Comparison of ENCODE assay signal across 8 cellular contexts in the genomic region with DNA sequence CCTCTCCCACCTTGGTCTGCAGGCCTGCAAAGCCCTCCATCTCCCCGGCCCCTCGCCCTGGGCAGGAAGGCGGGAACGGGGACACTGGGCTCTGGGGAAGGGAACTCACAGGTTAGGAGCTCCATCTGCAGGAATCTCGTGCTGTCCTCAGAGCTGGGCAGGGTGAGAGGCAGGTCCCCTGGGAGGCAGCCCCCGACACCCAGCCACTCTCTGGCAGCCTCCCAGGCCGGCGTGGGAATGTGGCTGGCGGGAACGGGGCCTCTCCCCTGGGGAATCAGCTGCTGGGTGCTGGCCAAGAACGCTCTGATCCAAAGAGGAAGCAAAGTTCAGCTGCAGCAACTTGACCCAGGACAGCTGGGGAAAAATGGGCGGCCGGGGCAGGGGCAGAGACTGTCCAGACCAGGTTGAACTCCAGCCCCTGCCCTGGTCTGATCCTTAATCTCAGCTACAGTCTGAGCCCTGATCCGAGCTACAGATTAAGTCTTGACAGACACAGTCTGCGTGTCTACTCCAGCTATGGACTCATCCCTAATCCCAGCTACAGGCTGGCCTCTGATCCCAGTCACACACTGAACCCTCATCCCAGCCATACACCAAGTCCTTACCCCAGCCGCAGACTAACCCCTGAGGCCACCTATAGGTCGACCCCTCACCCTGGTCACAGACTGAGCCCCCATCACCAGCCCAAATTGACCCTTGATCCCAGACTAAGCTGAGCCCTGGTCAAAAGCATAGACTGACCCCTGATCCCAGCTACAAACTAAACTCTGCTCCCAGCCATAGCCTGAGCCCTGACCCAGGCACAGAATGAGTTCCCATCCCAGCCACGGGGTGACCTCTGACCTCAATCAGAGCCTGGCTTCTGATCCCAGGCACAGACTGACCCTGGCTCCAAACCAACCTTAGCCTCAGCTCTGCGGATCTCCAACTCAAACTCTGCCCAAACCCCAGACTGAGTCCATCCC. TPM values are rescaled to one million over a fixed set of nuclear protein-coding genes. Genes with fewer than 3 reads are reported as not detected.
DNase-seq lines count a peak whose midpoint lies in the region; ATAC-seq lines count a peak whose summit lies in the region.

No MANE protein-coding gene starts in this region.

- H3K27ac ChIP-seq in mucosa of rectum (ENCODE audit: low read depth in 2 of 2, low read length in 2 of 2) = peak overlapping the region; percentile 43 to 58

- DNase-seq in DMS79 treated with DMSO at 0.1 percent for 48 hours (lab: John Stamatoyannopoulos, UW) (peak; percentile 31), NCI-H1694 (lab: John Stamatoyannopoulos, UW) (peak; percentile 54), dermis microvascular lymphatic vessel endothelial cell (ENCODE audit: low read depth in 2 of 2) (peak; percentile 65 to 87), foreskin melanocyte (no peak)
- DNase-seq in stimulated activated CD4-positive, alpha-beta T cell treated with anti-CD3 and anti-CD28 coated beads, Interleukin-15, amount 100 ng/mL, for 24 hours = no peak
- no peak for DNase-seq in activated CD8-positive, alpha-beta memory T cell treated with anti-CD3 and anti-CD28 coated beads for 24 hours

- H3K4me1 ChIP-seq in mucosa of rectum (ENCODE audit: control insufficient read depth in 2 of 2, insufficient read depth in 2 of 2, low read length in 2 of 2) = peaks cover 40 to 44% of the 10 kb centered on the region in 2 donors

- no peaks in the 10 kb centered on the region for H3K27me3 ChIP-seq in mucosa of rectum (ENCODE audit: control insufficient read depth in 2 of 2, insufficient read depth in 2 of 2, low read length in 2 of 2)

- no peaks in the 10 kb centered on the region for H3K36me3 ChIP-seq in mucosa of rectum (ENCODE audit: control insufficient read depth in 2 of 2, insufficient read depth in 2 of 2, low read length in 2 of 2)

- no peak overlapping the region for H3K4me3 ChIP-seq in mucosa of rectum (ENCODE audit: low read length in 2 of 2)

- peak overlapping the region in 1 of 2 donors; percentile 33 for H3K9ac ChIP-seq in mucosa of rectum (ENCODE audit: low read depth in 1 of 2, low read length in 2 of 2)

- ATAC-seq in GM18867 (IDR thresholded peaks at IDR 0.05; ENCODE audit: unreplicated experiment) = no peak

- no peaks in the 10 kb centered on the region for H3K9me3 ChIP-seq in mucosa of rectum (ENCODE audit: control insufficient read depth in 2 of 2, low read length in 2 of 2)

RNA-seq across cellular contexts. Expression of a gene that starts 37.3 kb away (rescaled TPM):
- total RNA-seq in dermis microvascular lymphatic vessel endothelial cell = 330 and 460 TPM in 2 replicates

Comparison
In these comparisons a context has a peak if more than half of its experiments do, and no peak if none do; other contexts are left out.
1. DNase-seq: peak in DMS79 treated with DMSO at 0.1 percent for 48 hours (single experiment), NCI-H1694 (single experiment) and dermis microvascular lymphatic vessel endothelial cell (2 of 2); none in stimulated activated CD4-positive, alpha-beta T cell treated with anti-CD3 and anti-CD28 coated beads, Interleukin-15, amount 100 ng/mL, for 24 hours (single experiment), activated CD8-positive, alpha-beta memory T cell treated with anti-CD3 and anti-CD28 coated beads for 24 hours (single experiment) and foreskin melanocyte (single experiment).